Comparison of ENCODE assay signal across 8 cellular contexts in the genomic region with DNA sequence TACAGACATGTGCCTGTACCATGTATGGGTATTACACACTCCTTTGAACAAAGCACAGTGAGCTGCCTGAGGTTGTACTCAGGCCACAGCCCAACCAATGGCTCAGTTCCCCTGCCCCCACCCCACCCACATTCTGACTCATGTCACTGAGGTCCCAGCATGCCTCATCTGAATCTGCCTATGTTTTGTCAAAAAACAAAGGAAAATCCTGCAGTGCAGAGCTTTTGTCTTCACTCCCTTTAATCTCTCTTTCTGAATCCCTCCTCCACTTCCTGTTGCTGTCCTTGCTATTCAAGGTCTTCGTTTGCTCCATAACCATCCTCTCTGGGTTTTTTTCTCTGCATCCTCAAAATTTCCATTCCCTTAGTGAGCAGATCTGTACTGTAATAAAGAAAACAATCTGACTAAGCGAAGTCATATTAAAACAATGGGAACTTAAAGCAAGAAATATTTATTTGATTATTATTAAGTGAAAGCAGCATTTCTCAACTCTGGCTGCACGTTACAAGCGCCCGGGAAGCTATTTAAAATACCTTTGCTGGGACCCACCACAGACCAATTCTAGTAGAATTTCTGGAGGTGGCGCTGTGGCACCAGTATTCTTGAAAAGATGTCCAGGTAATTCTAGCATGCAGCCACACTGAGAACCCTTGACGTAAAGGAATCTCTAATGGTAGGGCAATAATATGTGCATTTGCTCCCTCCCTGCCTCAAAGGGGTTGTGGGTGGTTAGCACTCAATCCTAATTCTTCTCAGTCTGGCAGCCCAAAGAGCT. TPM values are rescaled to one million over a fixed set of nuclear protein-coding genes. Genes with fewer than 3 reads are reported as not detected.
DNase-seq lines count a peak whose midpoint lies in the region; ATAC-seq and TF ChIP-seq lines count a peak whose summit lies in the region.

No MANE protein-coding gene starts in this region.

- no peaks in the 10 kb centered on the region for H3K4me1 ChIP-seq in OCI-LY7 (ENCODE audit: insufficient read depth, low read length, poor library complexity, severe bottlenecking)
- peaks cover 4% of the 10 kb centered on the region for H3K4me1 ChIP-seq in ectodermal cell (ENCODE audit: control insufficient read depth, insufficient read depth, low read length)
- no peaks in the 10 kb centered on the region for H3K4me1 ChIP-seq in transverse colon

- H2AFZ ChIP-seq in OCI-LY7 (ENCODE audit: low read length) = no peak overlapping the region

- H3K4me1 Mint-ChIP-seq in effector memory CD8-positive, alpha-beta T cell (ENCODE audit: low read depth in 2 of 2) = no peaks in the 10 kb centered on the region

- H3K4me3 ChIP-seq in OCI-LY7 (ENCODE audit: low read depth, low read length, poor library complexity, severe bottlenecking) (no peak overlapping the region), ectodermal cell (ENCODE audit: insufficient read depth, low read depth, low read length) (no peak overlapping the region), transverse colon (no peak overlapping the region)

- H4K20me1 ChIP-seq in OCI-LY7 (ENCODE audit: insufficient read depth, low read length) = no peaks in the 10 kb centered on the region

- TF ChIP-seq CTCF in OCI-LY7 (conservative IDR thresholded peaks at IDR 0.05; ENCODE audit: low read length) = peak; percentile 72
- no peak for TF ChIP-seq CTCF in transverse colon (IDR thresholded peaks at IDR 0.05)

- POLR2A ChIA-PET in OCI-LY7 (lab: Charles Lee) = interaction anchor here (0.6 to 1.4 kb wide), 2 partner anchors 8 to 9 kb away, joined by 3 to 5 read pairs; a partner anchor contains a TSS

- H3K27me3 Mint-ChIP-seq in effector memory CD8-positive, alpha-beta T cell = peaks cover 12 to 16% of the 10 kb centered on the region in 2 donors

- peak; percentile 9 for DNase-seq in activated T-cell treated with anti-CD3 and anti-CD28 coated beads for 24 hours (ENCODE audit: low read depth)
- DNase-seq in activated T-cell treated with anti-CD3 and anti-CD28 coated beads for 4 hours = no peak
- peak; percentile 46 for DNase-seq in OCI-LY7 (ENCODE audit: low spot score)
- peak; percentile 53 for DNase-seq in stimulated activated CD4-positive, alpha-beta T cell treated with anti-CD3 and anti-CD28 coated beads, Interleukin-15, amount 100 ng/mL, for 24 hours
- DNase-seq in effector memory CD8-positive, alpha-beta T cell = no peak
- no peak for DNase-seq in transverse colon

- H3K36me3 Mint-ChIP-seq in effector memory CD8-positive, alpha-beta T cell (ENCODE audit: insufficient read depth) = no peaks in the 10 kb centered on the region

- no peak overlapping the region for H3K27ac Mint-ChIP-seq in effector memory CD8-positive, alpha-beta T cell

- no TSS peak for BruUV-seq in OCI-LY7 (replicated peaks; lab: Mats Ljungman, UMichigan)

- TF ChIP-seq POLR2A in transverse colon (IDR thresholded peaks at IDR 0.05) = no peak

- no peaks in the 10 kb centered on the region for H3K9me3 Mint-ChIP-seq in effector memory CD8-positive, alpha-beta T cell

- no peak overlapping the region for H3K4me3 Mint-ChIP-seq in effector memory CD8-positive, alpha-beta T cell

- intact Hi-C loops in OCI-LY7 (cut with micrococcal nuclease; ENCODE audit: unreplicated experiment) (no loop called here), transverse colon (cut with DNase I; ENCODE audit: low total_unique reads) (no loop called here)

- H3K79me2 ChIP-seq in OCI-LY7 (ENCODE audit: insufficient read depth, low read depth, low read length) = no peaks in the 10 kb centered on the region

- H3K9me3 ChIP-seq in OCI-LY7 (ENCODE audit: low read length) = no peaks in the 10 kb centered on the region
- H3K9me3 ChIP-seq in ectodermal cell (ENCODE audit: control insufficient read depth, low read length) = no peaks in the 10 kb centered on the region
- no peaks in the 10 kb centered on the region for H3K9me3 ChIP-seq in transverse colon

- WGBS in ectodermal cell, 2 experiments = 13 to 16% methylated on average over 6 of the region's 7 CpGs
- WGBS in transverse colon (ENCODE audit: low coverage in 1 of 2), 2 donors = 0 to 41% methylated on average over 1 to 7 of the region's 7 CpGs

- TF ChIP-seq EP300 in transverse colon (IDR thresholded peaks at IDR 0.05; ENCODE audit: low read depth) = no peak

- H3K27me3 ChIP-seq in ectodermal cell (ENCODE audit: control insufficient read depth, insufficient read depth, low read length, poor library complexity, severe bottlenecking) (no peaks in the 10 kb centered on the region), transverse colon (no peaks in the 10 kb centered on the region)

- in situ Hi-C loops in transverse colon (cut with MboI; ENCODE audit: low pct_ligation_motif_present in 1 of 4, low pct_unique_long_range_greater_than_20kb in 1 of 4, low sequenced_read_pairs in 3 of 4) = no loop called here

- H3K9me2 ChIP-seq in OCI-LY7 (ENCODE audit: insufficient read depth, low read length) = no peaks in the 10 kb centered on the region

- no peak overlapping the region for H3K4me2 ChIP-seq in OCI-LY7 (ENCODE audit: low read length)

- H3K36me3 ChIP-seq in OCI-LY7 (ENCODE audit: insufficient read depth, low read length) (no peaks in the 10 kb centered on the region), ectodermal cell (ENCODE audit: control insufficient read depth, insufficient read depth, low read length) (no peaks in the 10 kb centered on the region), transverse colon (no peaks in the 10 kb centered on the region)

- CTCF ChIA-PET in OCI-LY7 (lab: Charles Lee; ENCODE audit: unreplicated experiment) = no interaction called here

- no peak for ATAC-seq in effector memory CD8-positive, alpha-beta T cell (replicated peaks)
- ATAC-seq in HG03175 (IDR thresholded peaks at IDR 0.05; ENCODE audit: unreplicated experiment) = no peak

- H3K27ac ChIP-seq in OCI-LY7 (ENCODE audit: low read depth, low read length, poor library complexity, severe bottlenecking) (no peak overlapping the region), ectodermal cell (ENCODE audit: insufficient read depth, low read depth, low read length, poor library complexity, severe bottlenecking) (peak overlapping the region; percentile 44), transverse colon (no peak overlapping the region)

RNA-seq across cellular contexts. Expression of a gene that starts 8.8 kb away (rescaled TPM):
- total RNA-seq in OCI-LY7 (2014; rRNA removed; shearing (Covaris generic)) = not detected in 2 replicates
- total RNA-seq in OCI-LY7 (2022) (not detected in 2 replicates), transverse colon (not detected)
- not detected for polyA plus RNA-seq in ectodermal cell (2013, experiment 1 of 4)
- not detected for polyA plus RNA-seq in ectodermal cell (2013, experiment 2 of 4)
- not detected for polyA plus RNA-seq in ectodermal cell (2013, experiment 3 of 4)
- polyA plus RNA-seq in ectodermal cell (2013, experiment 4 of 4) = 0.12 TPM

Comparison
In these comparisons a context has a peak if more than half of its experiments do, and no peak if none do; other contexts are left out.
1. DNase-seq: peak in activated T-cell treated with anti-CD3 and anti-CD28 coated beads for 24 hours (single experiment), OCI-LY7 (single experiment) and stimulated activated CD4-positive, alpha-beta T cell treated with anti-CD3 and anti-CD28 coated beads, Interleukin-15, amount 100 ng/mL, for 24 hours (single experiment); none in activated T-cell treated with anti-CD3 and anti-CD28 coated beads for 4 hours (single experiment), effector memory CD8-positive, alpha-beta T cell (0 of 3) and transverse colon (single experiment).